ENCODE assay signal across 9 cellular contexts in genomic region chr9:113057193-113057592, GRCh38. TPM values are rescaled to one million over a fixed set of nuclear protein-coding genes. Genes with fewer than 3 reads are reported as not detected.
DNase-seq lines count a peak whose midpoint lies in the region; FAIRE-seq and TF ChIP-seq lines count a peak whose summit lies in the region.
"Had no signal": no experiment of that assay in that cellular context is flagged by ENCODE, and none has a peak within 500 bp of the region (broad histone marks: within the 10 kb centered on the region; RNA-seq: fewer than 3 reads in every experiment).

No MANE protein-coding gene starts in this region.

- TF ChIP-seq POLR2A in GM12892 (IDR thresholded peaks at IDR 0.05; ENCODE audit: low read depth, low read length): no peak

- H3K27me3 ChIP-seq in GM23248 (replicated peaks; ENCODE audit: insufficient read depth): peaks cover 6% of the 10 kb centered on the region; the same call in 1 of the 2 replicates
- peaks cover 5% of the 10 kb centered on the region for H3K27me3 ChIP-seq in adipocyte (replicated peaks; ENCODE audit: control insufficient read depth, insufficient read depth, low read length)
- H3K27me3 ChIP-seq in Karpas-422 (ENCODE audit: low read length): no peaks in the 10 kb centered on the region

- DNase-seq in GM23248: no peak
- DNase-seq in adipocyte (ENCODE audit: low read depth): no peak
- no peak for DNase-seq in kidney
- DNase-seq in superior temporal gyrus (ENCODE audit: extremely low spot score): peak; percentile 6
- no peak for DNase-seq in iPS-NIHi7 (ENCODE audit: extremely low spot score)
- no peak for DNase-seq in Karpas-422
- DNase-seq in GM12892 (ENCODE audit: insufficient read length): no peak
- DNase-seq in activated T-cell treated with anti-CD3 and anti-CD28 coated beads, Interleukin-2, amount 50 U/mL, for 48 hours: no peak
- DNase-seq: SW 1271 had no signal

- in situ Hi-C loops in GM23248 (cut with MboI): no loop called here

- H3K36me3 ChIP-seq in GM23248 (ENCODE audit: low read depth) (no peaks in the 10 kb centered on the region), adipocyte (ENCODE audit: control insufficient read depth, insufficient read depth, low read length, severe bottlenecking) (no peaks in the 10 kb centered on the region), kidney (ENCODE audit: control insufficient read depth in 1 of 2, insufficient read depth in 2 of 2, low read length in 2 of 2) (no peaks in the 10 kb centered on the region), Karpas-422 (ENCODE audit: insufficient read depth, low read length) (no peaks in the 10 kb centered on the region)

- WGBS in GM23248 (ENCODE audit: low coverage in 1 of 2, low lambda C conversion rate in 2 of 2, missing lambda C conversion rate in 2 of 2), 2 experiments: 46 to 53% methylated on average over 5 of the region's 5 CpGs

- peaks cover 38% of the 10 kb centered on the region for H3K79me2 ChIP-seq in GM23248 (ENCODE audit: insufficient read depth)
- H3K79me2 ChIP-seq in Karpas-422 (ENCODE audit: low read length): no peaks in the 10 kb centered on the region

- FAIRE-seq in kidney (lab: Jason Lieb, UNC) (no peak), GM12892 (lab: Jason Lieb, UNC) (no peak)

- intact Hi-C loops in kidney (cut with DNase I): no loop called here

- peak overlapping the region; percentile 95 for H3K4me3 ChIP-seq in GM23248
- peak overlapping the region; percentile 99 for H3K4me3 ChIP-seq in adipocyte (ENCODE audit: low read length)
- H3K4me3 ChIP-seq in kidney (ENCODE audit: low read length in 2 of 2): peak overlapping the region; percentile 90 to 100
- no peak overlapping the region for H3K4me3 ChIP-seq in Karpas-422 (ENCODE audit: low read length)

- H3K27ac ChIP-seq in GM23248: peak overlapping the region; percentile 74
- no peak overlapping the region for H3K27ac ChIP-seq in kidney (ENCODE audit: low read depth in 2 of 2, low read length in 2 of 2)
- no peak overlapping the region for H3K27ac ChIP-seq in Karpas-422 (ENCODE audit: low read length)

- H4K20me1 ChIP-seq in GM23248 (ENCODE audit: insufficient read depth) (no peaks in the 10 kb centered on the region), Karpas-422 (ENCODE audit: insufficient read depth, low read depth, low read length) (no peaks in the 10 kb centered on the region)

- peak overlapping the region; percentile 88 for H3K4me2 ChIP-seq in GM23248 (ENCODE audit: unreplicated experiment)
- no peak overlapping the region for H3K4me2 ChIP-seq in Karpas-422 (ENCODE audit: low read depth, low read length, poor library complexity, severe bottlenecking)

- H3K4me1 ChIP-seq in GM23248 (ENCODE audit: insufficient read depth) (no peaks in the 10 kb centered on the region), adipocyte (ENCODE audit: control insufficient read depth, insufficient read depth, low read length) (peaks cover 4% of the 10 kb centered on the region), kidney (ENCODE audit: control insufficient read depth in 1 of 2, insufficient read depth in 1 of 2, low read depth in 1 of 2, low read length in 2 of 2) (peaks cover 0 to 2% of the 10 kb centered on the region in 2 donors), Karpas-422 (ENCODE audit: low read length) (no peaks in the 10 kb centered on the region)

- H3K9ac ChIP-seq in GM23248 (peak overlapping the region; percentile 88), adipocyte (ENCODE audit: low read length) (peak overlapping the region; percentile 86), kidney (ENCODE audit: low read length in 2 of 2) (peak overlapping the region in 1 of 2 donors; percentile 61), Karpas-422 (ENCODE audit: low read length) (no peak overlapping the region)

- TF ChIP-seq CTCF in kidney (IDR thresholded peaks at IDR 0.05; ENCODE audit: borderline replicate concordance, extremely low read depth, insufficient read depth): no peak

- no peaks in the 10 kb centered on the region for H3F3A ChIP-seq in GM23248 (ENCODE audit: insufficient read depth)

- H3K9me3 ChIP-seq in GM23248 (ENCODE audit: low read depth): no peaks in the 10 kb centered on the region
- peaks cover 60% of the 10 kb centered on the region for H3K9me3 ChIP-seq in adipocyte (ENCODE audit: control insufficient read depth, low read length)
- peaks cover 24 to 50% of the 10 kb centered on the region in 2 donors for H3K9me3 ChIP-seq in kidney (ENCODE audit: control insufficient read depth in 1 of 2, low read length in 2 of 2)
- peaks cover 6% of the 10 kb centered on the region; the same call in 1 of the 2 replicates for H3K9me3 ChIP-seq in Karpas-422 (ENCODE audit: low read length)

- H3K9me2 ChIP-seq in GM23248 (ENCODE audit: insufficient read depth) (no peaks in the 10 kb centered on the region), Karpas-422 (replicated peaks; ENCODE audit: insufficient read depth, low read length) (no peaks in the 10 kb centered on the region)

- peak overlapping the region; percentile 100 for H2AFZ ChIP-seq in GM23248
- H2AFZ ChIP-seq in Karpas-422 (ENCODE audit: low read length): no peak overlapping the region

RNA-seq across cellular contexts. Expression of gene ZFP37, which starts 0.7 kb away (rescaled TPM):
- total RNA-seq in GM23248 (2014; rRNA removed; shearing (Covaris generic)): 1.7 and 2.9 TPM in 2 replicates
- 2.0 and 2.2 TPM in 2 replicates for polyA plus RNA-seq in GM23248 (2016; fragmentation: Nextera tagmentation; extraction: Ambion mirVana)
- 4.1 TPM for total RNA-seq in kidney
- polyA plus RNA-seq in kidney (ENCODE audit: insufficient read depth, low read depth, low replicate concordance): 1.9 TPM
- total RNA-seq in Karpas-422 (2014; rRNA removed; shearing (Covaris generic); ENCODE audit: low replicate concordance): not detected in 2 replicates
- polyA plus RNA-seq in GM12892 (2012; ENCODE audit: missing spikeins): 1.6 TPM

RNA-seq across cellular contexts. Expression of gene ZNF883, which starts 45.2 kb away (rescaled TPM):
- total RNA-seq in GM23248 (2014; rRNA removed; shearing (Covaris generic)): 6.2 and 6.6 TPM in 2 replicates
- polyA plus RNA-seq in GM23248 (2016; fragmentation: Nextera tagmentation; extraction: Ambion mirVana) (6.5 and 7.6 TPM in 2 replicates), kidney (ENCODE audit: insufficient read depth, low read depth, low replicate concordance) (2.9 TPM)
- 3.0 TPM for total RNA-seq in kidney
- not detected in 2 replicates for total RNA-seq in Karpas-422 (2014; rRNA removed; shearing (Covaris generic); ENCODE audit: low replicate concordance)
- 0.15 TPM for polyA plus RNA-seq in GM12892 (2012; ENCODE audit: missing spikeins)
